ENCODE assay signal across 2 cellular contexts in the genomic region with DNA sequence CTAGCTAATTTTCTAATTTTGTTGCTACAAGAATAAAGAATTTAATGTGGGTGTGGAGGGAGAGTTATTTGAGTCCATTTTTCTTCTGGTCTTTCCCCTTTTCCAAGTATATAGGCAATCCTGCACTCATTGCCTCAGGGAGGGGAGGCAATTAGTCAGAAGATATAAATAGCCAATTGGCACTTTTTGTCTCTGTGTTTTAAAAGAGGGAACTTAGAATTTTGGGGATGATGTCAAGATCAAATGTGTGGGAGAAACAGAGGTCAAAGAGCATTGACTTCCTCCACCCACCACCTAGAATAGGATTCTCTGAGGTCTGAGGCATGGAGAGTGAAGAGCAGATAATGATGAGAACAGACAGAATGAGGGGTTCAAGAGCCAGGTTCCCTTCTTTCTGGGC.
TF ChIP-seq lines count a peak whose summit lies in the region.

No MANE protein-coding gene starts in this region.

TF ChIP-seq in GM23338, 12 proteins besides CTCF, POLR2A, EP300 and RAD21 (continued from another document):
- TF ChIP-seq, protein P1, sequence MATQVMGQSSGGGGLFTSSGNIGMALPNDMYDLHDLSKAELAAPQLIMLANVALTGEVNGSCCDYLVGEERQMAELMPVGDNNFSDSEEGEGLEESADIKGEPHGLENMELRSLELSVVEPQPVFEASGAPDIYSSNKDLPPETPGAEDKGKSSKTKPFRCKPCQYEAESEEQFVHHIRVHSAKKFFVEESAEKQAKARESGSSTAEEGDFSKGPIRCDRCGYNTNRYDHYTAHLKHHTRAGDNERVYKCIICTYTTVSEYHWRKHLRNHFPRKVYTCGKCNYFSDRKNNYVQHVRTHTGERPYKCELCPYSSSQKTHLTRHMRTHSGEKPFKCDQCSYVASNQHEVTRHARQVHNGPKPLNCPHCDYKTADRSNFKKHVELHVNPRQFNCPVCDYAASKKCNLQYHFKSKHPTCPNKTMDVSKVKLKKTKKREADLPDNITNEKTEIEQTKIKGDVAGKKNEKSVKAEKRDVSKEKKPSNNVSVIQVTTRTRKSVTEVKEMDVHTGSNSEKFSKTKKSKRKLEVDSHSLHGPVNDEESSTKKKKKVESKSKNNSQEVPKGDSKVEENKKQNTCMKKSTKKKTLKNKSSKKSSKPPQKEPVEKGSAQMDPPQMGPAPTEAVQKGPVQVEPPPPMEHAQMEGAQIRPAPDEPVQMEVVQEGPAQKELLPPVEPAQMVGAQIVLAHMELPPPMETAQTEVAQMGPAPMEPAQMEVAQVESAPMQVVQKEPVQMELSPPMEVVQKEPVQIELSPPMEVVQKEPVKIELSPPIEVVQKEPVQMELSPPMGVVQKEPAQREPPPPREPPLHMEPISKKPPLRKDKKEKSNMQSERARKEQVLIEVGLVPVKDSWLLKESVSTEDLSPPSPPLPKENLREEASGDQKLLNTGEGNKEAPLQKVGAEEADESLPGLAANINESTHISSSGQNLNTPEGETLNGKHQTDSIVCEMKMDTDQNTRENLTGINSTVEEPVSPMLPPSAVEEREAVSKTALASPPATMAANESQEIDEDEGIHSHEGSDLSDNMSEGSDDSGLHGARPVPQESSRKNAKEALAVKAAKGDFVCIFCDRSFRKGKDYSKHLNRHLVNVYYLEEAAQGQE (IDR thresholded peaks at IDR 0.05; ENCODE audit: unreplicated experiment): no peak
- TF ChIP-seq JUNB (IDR thresholded peaks at IDR 0.05; ENCODE audit: unreplicated experiment): no peak

TF ChIP-seq in GM12878, 131 proteins besides CTCF, POLR2A, EP300 and RAD21 (continued from another document):
- no peak for TF ChIP-seq NR2C2 (IDR thresholded peaks at IDR 0.05; ENCODE audit: borderline replicate concordance, control insufficient read depth, insufficient read length, low read depth)
- no peak for TF ChIP-seq RB1 (IDR thresholded peaks at IDR 0.05; ENCODE audit: borderline replicate concordance)
- no peak for TF ChIP-seq CBX5 (IDR thresholded peaks at IDR 0.05; ENCODE audit: low read depth)
- TF ChIP-seq CBX3 (IDR thresholded peaks at IDR 0.05; ENCODE audit: borderline replicate concordance, low read depth): no peak
- no peak for TF ChIP-seq MYB (IDR thresholded peaks at IDR 0.05; ENCODE audit: borderline replicate concordance, low read depth, low read length)
- TF ChIP-seq, protein P2, sequence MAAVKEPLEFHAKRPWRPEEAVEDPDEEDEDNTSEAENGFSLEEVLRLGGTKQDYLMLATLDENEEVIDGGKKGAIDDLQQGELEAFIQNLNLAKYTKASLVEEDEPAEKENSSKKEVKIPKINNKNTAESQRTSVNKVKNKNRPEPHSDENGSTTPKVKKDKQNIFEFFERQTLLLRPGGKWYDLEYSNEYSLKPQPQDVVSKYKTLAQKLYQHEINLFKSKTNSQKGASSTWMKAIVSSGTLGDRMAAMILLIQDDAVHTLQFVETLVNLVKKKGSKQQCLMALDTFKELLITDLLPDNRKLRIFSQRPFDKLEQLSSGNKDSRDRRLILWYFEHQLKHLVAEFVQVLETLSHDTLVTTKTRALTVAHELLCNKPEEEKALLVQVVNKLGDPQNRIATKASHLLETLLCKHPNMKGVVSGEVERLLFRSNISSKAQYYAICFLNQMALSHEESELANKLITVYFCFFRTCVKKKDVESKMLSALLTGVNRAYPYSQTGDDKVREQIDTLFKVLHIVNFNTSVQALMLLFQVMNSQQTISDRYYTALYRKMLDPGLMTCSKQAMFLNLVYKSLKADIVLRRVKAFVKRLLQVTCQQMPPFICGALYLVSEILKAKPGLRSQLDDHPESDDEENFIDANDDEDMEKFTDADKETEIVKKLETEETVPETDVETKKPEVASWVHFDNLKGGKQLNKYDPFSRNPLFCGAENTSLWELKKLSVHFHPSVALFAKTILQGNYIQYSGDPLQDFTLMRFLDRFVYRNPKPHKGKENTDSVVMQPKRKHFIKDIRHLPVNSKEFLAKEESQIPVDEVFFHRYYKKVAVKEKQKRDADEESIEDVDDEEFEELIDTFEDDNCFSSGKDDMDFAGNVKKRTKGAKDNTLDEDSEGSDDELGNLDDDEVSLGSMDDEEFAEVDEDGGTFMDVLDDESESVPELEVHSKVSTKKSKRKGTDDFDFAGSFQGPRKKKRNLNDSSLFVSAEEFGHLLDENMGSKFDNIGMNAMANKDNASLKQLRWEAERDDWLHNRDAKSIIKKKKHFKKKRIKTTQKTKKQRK (IDR thresholded peaks at IDR 0.05; ENCODE audit: low read depth, low read length): no peak
- TF ChIP-seq MEF2A (IDR thresholded peaks at IDR 0.05; ENCODE audit: insufficient read depth, low read depth, low read length): 0 out of 2 replicates have a peak, but pooled peaks have one; percentile 50
- TF ChIP-seq, protein P3, sequence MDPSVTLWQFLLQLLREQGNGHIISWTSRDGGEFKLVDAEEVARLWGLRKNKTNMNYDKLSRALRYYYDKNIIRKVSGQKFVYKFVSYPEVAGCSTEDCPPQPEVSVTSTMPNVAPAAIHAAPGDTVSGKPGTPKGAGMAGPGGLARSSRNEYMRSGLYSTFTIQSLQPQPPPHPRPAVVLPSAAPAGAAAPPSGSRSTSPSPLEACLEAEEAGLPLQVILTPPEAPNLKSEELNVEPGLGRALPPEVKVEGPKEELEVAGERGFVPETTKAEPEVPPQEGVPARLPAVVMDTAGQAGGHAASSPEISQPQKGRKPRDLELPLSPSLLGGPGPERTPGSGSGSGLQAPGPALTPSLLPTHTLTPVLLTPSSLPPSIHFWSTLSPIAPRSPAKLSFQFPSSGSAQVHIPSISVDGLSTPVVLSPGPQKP (IDR thresholded peaks at IDR 0.05; ENCODE audit: low read depth, low read length): no peak
- TF ChIP-seq ZNF274 (IDR thresholded peaks at IDR 0.05; ENCODE audit: insufficient read depth, insufficient read length): no peak
- no peak for TF ChIP-seq ESRRA (IDR thresholded peaks at IDR 0.05; ENCODE audit: low read length)
- peak; percentile 35 to 64; a peak in 2 of 4 replicates for TF ChIP-seq IKZF2 (IDR thresholded peaks at IDR 0.05)
- TF ChIP-seq, protein P4, sequence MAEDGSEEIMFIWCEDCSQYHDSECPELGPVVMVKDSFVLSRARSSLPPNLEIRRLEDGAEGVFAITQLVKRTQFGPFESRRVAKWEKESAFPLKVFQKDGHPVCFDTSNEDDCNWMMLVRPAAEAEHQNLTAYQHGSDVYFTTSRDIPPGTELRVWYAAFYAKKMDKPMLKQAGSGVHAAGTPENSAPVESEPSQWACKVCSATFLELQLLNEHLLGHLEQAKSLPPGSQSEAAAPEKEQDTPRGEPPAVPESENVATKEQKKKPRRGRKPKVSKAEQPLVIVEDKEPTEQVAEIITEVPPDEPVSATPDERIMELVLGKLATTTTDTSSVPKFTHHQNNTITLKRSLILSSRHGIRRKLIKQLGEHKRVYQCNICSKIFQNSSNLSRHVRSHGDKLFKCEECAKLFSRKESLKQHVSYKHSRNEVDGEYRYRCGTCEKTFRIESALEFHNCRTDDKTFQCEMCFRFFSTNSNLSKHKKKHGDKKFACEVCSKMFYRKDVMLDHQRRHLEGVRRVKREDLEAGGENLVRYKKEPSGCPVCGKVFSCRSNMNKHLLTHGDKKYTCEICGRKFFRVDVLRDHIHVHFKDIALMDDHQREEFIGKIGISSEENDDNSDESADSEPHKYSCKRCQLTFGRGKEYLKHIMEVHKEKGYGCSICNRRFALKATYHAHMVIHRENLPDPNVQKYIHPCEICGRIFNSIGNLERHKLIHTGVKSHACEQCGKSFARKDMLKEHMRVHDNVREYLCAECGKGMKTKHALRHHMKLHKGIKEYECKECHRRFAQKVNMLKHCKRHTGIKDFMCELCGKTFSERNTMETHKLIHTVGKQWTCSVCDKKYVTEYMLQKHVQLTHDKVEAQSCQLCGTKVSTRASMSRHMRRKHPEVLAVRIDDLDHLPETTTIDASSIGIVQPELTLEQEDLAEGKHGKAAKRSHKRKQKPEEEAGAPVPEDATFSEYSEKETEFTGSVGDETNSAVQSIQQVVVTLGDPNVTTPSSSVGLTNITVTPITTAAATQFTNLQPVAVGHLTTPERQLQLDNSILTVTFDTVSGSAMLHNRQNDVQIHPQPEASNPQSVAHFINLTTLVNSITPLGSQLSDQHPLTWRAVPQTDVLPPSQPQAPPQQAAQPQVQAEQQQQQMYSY (CRISPR knock-in tag; IDR thresholded peaks at IDR 0.05): no peak
- TF ChIP-seq KDM1A (IDR thresholded peaks at IDR 0.05; ENCODE audit: borderline replicate concordance): no peak
- no peak for TF ChIP-seq MEF2B (IDR thresholded peaks at IDR 0.05; ENCODE audit: partially characterized antibody, poor library complexity, severe bottlenecking)
- TF ChIP-seq HDGF (IDR thresholded peaks at IDR 0.05): no peak
- no peak for TF ChIP-seq BMI1 (IDR thresholded peaks at IDR 0.05; ENCODE audit: borderline replicate concordance)
- TF ChIP-seq, protein P5, sequence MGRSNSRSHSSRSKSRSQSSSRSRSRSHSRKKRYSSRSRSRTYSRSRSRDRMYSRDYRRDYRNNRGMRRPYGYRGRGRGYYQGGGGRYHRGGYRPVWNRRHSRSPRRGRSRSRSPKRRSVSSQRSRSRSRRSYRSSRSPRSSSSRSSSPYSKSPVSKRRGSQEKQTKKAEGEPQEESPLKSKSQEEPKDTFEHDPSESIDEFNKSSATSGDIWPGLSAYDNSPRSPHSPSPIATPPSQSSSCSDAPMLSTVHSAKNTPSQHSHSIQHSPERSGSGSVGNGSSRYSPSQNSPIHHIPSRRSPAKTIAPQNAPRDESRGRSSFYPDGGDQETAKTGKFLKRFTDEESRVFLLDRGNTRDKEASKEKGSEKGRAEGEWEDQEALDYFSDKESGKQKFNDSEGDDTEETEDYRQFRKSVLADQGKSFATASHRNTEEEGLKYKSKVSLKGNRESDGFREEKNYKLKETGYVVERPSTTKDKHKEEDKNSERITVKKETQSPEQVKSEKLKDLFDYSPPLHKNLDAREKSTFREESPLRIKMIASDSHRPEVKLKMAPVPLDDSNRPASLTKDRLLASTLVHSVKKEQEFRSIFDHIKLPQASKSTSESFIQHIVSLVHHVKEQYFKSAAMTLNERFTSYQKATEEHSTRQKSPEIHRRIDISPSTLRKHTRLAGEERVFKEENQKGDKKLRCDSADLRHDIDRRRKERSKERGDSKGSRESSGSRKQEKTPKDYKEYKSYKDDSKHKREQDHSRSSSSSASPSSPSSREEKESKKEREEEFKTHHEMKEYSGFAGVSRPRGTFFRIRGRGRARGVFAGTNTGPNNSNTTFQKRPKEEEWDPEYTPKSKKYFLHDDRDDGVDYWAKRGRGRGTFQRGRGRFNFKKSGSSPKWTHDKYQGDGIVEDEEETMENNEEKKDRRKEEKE (IDR thresholded peaks at IDR 0.05): no peak
- no peak for TF ChIP-seq JUND (IDR thresholded peaks at IDR 0.05; ENCODE audit: low read depth, low read length)
- no peak for TF ChIP-seq POLR2AphosphoS2 (IDR thresholded peaks at IDR 0.05; ENCODE audit: low read depth, low read length)
- 0 out of 2 replicates have a peak, but pooled peaks have one; percentile 9 for TF ChIP-seq FOXM1 (IDR thresholded peaks at IDR 0.05; ENCODE audit: low read depth, low read length)
- no peak for TF ChIP-seq MYC (IDR thresholded peaks at IDR 0.05; ENCODE audit: insufficient read depth, insufficient read length, insufficient replicate concordance, low read length, severe bottlenecking)
- TF ChIP-seq IRF4 (IDR thresholded peaks at IDR 0.05; ENCODE audit: low read depth, low read length): no peak
